Comparison of ENCODE assay signal across 8 cellular contexts in the genomic region with DNA sequence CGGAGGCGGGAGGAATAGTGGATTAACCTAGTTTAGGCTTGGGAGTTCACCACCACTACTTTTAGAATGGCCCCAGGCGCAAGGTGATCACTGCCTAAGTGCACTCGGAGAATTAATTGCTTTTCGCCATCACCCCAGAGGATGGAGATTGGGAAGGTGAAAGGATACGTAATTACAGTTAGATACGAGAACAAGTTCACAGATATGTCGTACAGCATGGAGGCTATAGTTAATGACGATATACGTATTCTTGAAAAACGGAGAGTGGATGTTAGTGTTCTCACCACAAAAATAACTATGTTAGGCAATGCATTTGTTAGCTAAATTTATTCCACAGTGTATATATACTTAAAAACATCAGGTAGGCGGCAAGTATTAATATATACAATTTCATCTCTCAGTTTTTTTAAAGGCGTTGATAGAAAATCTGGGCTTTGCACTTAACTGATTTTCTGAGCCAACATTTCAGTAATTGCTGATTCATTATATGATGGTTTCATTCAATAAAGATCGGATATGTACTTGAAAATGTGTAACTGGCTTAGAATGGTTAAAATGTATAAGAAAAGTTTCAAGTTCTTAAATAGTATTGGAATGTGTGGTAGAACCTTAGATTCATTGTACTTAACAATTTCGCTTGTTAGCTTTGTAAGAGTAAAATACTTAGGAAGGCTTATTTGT. TPM values are rescaled to one million over a fixed set of nuclear protein-coding genes. Genes with fewer than 3 reads are reported as not detected.
DNase-seq lines count a peak whose midpoint lies in the region; ATAC-seq, FAIRE-seq and TF ChIP-seq lines count a peak whose summit lies in the region.

No MANE protein-coding gene starts in this region.

- POLR2A ChIA-PET in PC-3 (lab: Charles Lee; ENCODE audit: unreplicated experiment): interaction anchor here (1.1 kb wide), 1 partner anchor 24 kb away, joined by 9 read pairs; no protein-coding TSS in a partner anchor

- DNase-seq in PC-3: no peak
- DNase-seq in epithelial cell of proximal tubule (ENCODE audit: low read depth): no peak
- no peak for DNase-seq in germinal center (ENCODE audit: low spot score)
- no peak for DNase-seq in left colon
- no peak for DNase-seq in RCC 7860 (ENCODE audit: low spot score)

- intact Hi-C loops in PC-3 (cut with micrococcal nuclease) (no loop called here), left colon (cut with DNase I, micrococcal nuclease) (no loop called here)

- H3K9ac ChIP-seq in PC-3 (ENCODE audit: low read length) (peak overlapping the region; percentile 93), rectal smooth muscle tissue (ENCODE audit: low read length) (peak overlapping the region; percentile 85)

- TF ChIP-seq CTCF in PC-3 (conservative IDR thresholded peaks at IDR 0.05; ENCODE audit: low read depth, low read length) (no peak), epithelial cell of proximal tubule (conservative IDR thresholded peaks at IDR 0.05; ENCODE audit: low read depth, low read length) (no peak)

- ATAC-seq in GM18907 (IDR thresholded peaks at IDR 0.05; ENCODE audit: unreplicated experiment) (peak; percentile 21), PC-3 (no peak; the same call in 1 of the 2 replicates), HG03520 (IDR thresholded peaks at IDR 0.05; ENCODE audit: unreplicated experiment) (no peak), left colon (no peak)

- H3K9me2 ChIP-seq in PC-3 (replicated peaks; ENCODE audit: low read length): no peaks in the 10 kb centered on the region

- H3K4me1 ChIP-seq in PC-3 (ENCODE audit: insufficient read depth, low read length): peaks cover 11% of the 10 kb centered on the region; the same call in 1 of the 2 replicates
- H3K4me1 ChIP-seq in rectal smooth muscle tissue (ENCODE audit: control insufficient read depth, insufficient read depth, low read length): peaks cover 9% of the 10 kb centered on the region

- peak overlapping the region; percentile 77 for H3K27ac ChIP-seq in PC-3 (ENCODE audit: low read length)
- peak overlapping the region; percentile 93 for H3K27ac ChIP-seq in rectal smooth muscle tissue (ENCODE audit: low read depth, low read length)

- no peaks in the 10 kb centered on the region for H3F3A ChIP-seq in PC-3 (ENCODE audit: low read length, unreplicated experiment)

- no peak for FAIRE-seq in RCC 7860 (lab: Jason Lieb, UNC)

- no peaks in the 10 kb centered on the region for H3K27me3 ChIP-seq in PC-3 (ENCODE audit: low read length)
- no peaks in the 10 kb centered on the region for H3K27me3 ChIP-seq in rectal smooth muscle tissue (ENCODE audit: control insufficient read depth, insufficient read depth, low read length)

- H4K20me1 ChIP-seq in PC-3 (ENCODE audit: low read length): peaks cover 4% of the 10 kb centered on the region; the same call in 1 of the 2 replicates

- H3K4me2 ChIP-seq in PC-3 (ENCODE audit: low read length): peak overlapping the region; percentile 90

- no peaks in the 10 kb centered on the region for H3K9me3 ChIP-seq in PC-3 (ENCODE audit: low read length)

- BruUV-seq in PC-3 (replicated peaks; lab: Mats Ljungman, UMichigan): TSS peak; percentile 73

- H3K4me3 ChIP-seq in PC-3 (ENCODE audit: low read length) (peak overlapping the region; percentile 98), epithelial cell of proximal tubule (ENCODE audit: low read depth, low read length) (peak overlapping the region; percentile 94), rectal smooth muscle tissue (ENCODE audit: low read length) (peak overlapping the region; percentile 96)

- H3K36me3 ChIP-seq in PC-3 (ENCODE audit: low read depth, low read length) (peaks cover 7% of the 10 kb centered on the region; the same call in 1 of the 2 replicates), rectal smooth muscle tissue (ENCODE audit: control insufficient read depth, insufficient read depth, low read length) (peaks cover 7% of the 10 kb centered on the region)

- H2AFZ ChIP-seq in PC-3 (ENCODE audit: low read length): peak overlapping the region; percentile 89

- CTCF ChIA-PET in PC-3 (lab: Charles Lee): no interaction called here

- peaks cover 85% of the 10 kb centered on the region for H3K79me2 ChIP-seq in PC-3 (ENCODE audit: low read length)

RNA-seq across cellular contexts. Expression of a gene that starts 0.7 kb away (rescaled TPM):
- total RNA-seq in PC-3 (2014; rRNA removed): 74.2 and 110 TPM in 2 replicates
- total RNA-seq in epithelial cell of proximal tubule: 96.5 and 174 TPM in 2 replicates
- 10 to 100 TPM; 44.4 to 58.8 TPM for total RNA-seq in left colon

RNA-seq across cellular contexts. Expression of a gene that starts 1.0 kb away (rescaled TPM):
- total RNA-seq in PC-3 (2014; rRNA removed): 39.3 and 57.0 TPM in 2 replicates
- total RNA-seq in epithelial cell of proximal tubule: 64.5 and 106 TPM in 2 replicates
- total RNA-seq in left colon: 10 to 100 TPM; 33.9 to 45.3 TPM
